In the genomic region with DNA sequence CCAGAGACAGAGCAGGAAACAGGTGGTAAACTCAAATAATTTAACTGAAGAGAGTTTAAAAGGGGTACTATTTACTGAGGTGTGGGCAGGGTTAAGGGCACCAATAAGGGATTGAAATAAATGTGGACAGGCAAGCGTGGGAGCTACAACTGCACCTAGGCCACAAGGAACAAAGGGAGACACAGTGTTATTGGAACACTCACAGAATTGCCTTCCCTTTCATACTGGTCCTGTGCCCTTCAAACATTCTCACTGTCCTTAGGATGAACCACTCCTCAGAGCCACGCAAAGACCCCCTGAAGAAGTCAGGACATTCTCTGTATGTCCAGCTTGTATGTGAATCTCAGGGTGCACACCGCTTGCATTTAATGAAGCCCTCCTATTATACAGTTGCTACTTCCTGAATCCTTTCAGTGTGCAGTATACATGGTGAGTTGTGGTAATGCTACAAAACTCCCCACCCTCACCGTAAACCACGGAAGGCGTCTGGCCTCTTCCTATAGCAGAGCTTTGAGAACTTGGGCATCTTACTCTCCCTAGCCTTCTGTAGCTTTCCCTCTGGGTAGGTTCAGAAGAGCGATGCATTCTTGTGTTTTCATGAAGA, we compare ENCODE assay signal across 8 cellular contexts. TPM values are rescaled to one million over a fixed set of nuclear protein-coding genes. Genes with fewer than 3 reads are reported as not detected.
DNase-seq lines count a peak whose midpoint lies in the region; ATAC-seq and TF ChIP-seq lines count a peak whose summit lies in the region.

No MANE protein-coding gene starts in this region.

- ATAC-seq in GM19023 (IDR thresholded peaks at IDR 0.05; ENCODE audit: unreplicated experiment) (peak; percentile 95), HG03095 (IDR thresholded peaks at IDR 0.05; ENCODE audit: unreplicated experiment) (peak; percentile 85)
- peak; percentile 80 to 89 for ATAC-seq in activated CD4-positive, CD25-positive, alpha-beta regulatory T cell treated with anti-CD3 and anti-CD28 coated beads, Interleukin-2, amount 50 U/mL, for 24 hours

- H3K27ac Mint-ChIP-seq in progenitor cell of endocrine pancreas (no peak overlapping the region), MCF 10A (ENCODE audit: low read depth, unreplicated experiment) (no peak overlapping the region), osteocyte (ENCODE audit: unreplicated experiment) (no peak overlapping the region)

- no peaks in the 10 kb centered on the region for H3K9me3 Mint-ChIP-seq in progenitor cell of endocrine pancreas (ENCODE audit: low read depth)
- H3K9me3 Mint-ChIP-seq in MCF 10A (ENCODE audit: unreplicated experiment) = no peaks in the 10 kb centered on the region
- no peaks in the 10 kb centered on the region for H3K9me3 Mint-ChIP-seq in osteocyte (ENCODE audit: unreplicated experiment)

- H3K27me3 ChIP-seq in esophagus squamous epithelium (no peaks in the 10 kb centered on the region), transverse colon (no peaks in the 10 kb centered on the region)

- H3K36me3 ChIP-seq in esophagus squamous epithelium (no peaks in the 10 kb centered on the region), transverse colon (no peaks in the 10 kb centered on the region)

- TF ChIP-seq CTCF in esophagus squamous epithelium (IDR thresholded peaks at IDR 0.05) = no peak
- TF ChIP-seq CTCF in transverse colon (IDR thresholded peaks at IDR 0.05) = no peak
- no peak for TF ChIP-seq CTCF in progenitor cell of endocrine pancreas (IDR thresholded peaks at IDR 0.05; ENCODE audit: unreplicated experiment)
- TF ChIP-seq CTCF in MCF 10A (IDR thresholded peaks at IDR 0.05; ENCODE audit: unreplicated experiment) = no peak
- no peak for TF ChIP-seq CTCF in osteocyte (IDR thresholded peaks at IDR 0.05)

- H3K27me3 Mint-ChIP-seq in progenitor cell of endocrine pancreas (no peaks in the 10 kb centered on the region), MCF 10A (ENCODE audit: insufficient read depth, unreplicated experiment) (no peaks in the 10 kb centered on the region), osteocyte (ENCODE audit: unreplicated experiment) (peaks cover 10% of the 10 kb centered on the region)

- TF ChIP-seq POLR2A in esophagus squamous epithelium (IDR thresholded peaks at IDR 0.05) = peak in 1 of 4 donors; percentile 60
- TF ChIP-seq POLR2A in transverse colon (IDR thresholded peaks at IDR 0.05) = peak; percentile 16

- no peak overlapping the region for H3K4me3 ChIP-seq in esophagus squamous epithelium
- no peak overlapping the region for H3K4me3 ChIP-seq in transverse colon

- no TSS peak for BruUV-seq in MCF 10A (replicated peaks; lab: Mats Ljungman, UMichigan)

- no peak overlapping the region for H3K4me3 Mint-ChIP-seq in progenitor cell of endocrine pancreas (ENCODE audit: low read depth)
- no peak overlapping the region for H3K4me3 Mint-ChIP-seq in MCF 10A (ENCODE audit: unreplicated experiment)
- no peak overlapping the region for H3K4me3 Mint-ChIP-seq in osteocyte (ENCODE audit: unreplicated experiment)

- H3K4me1 Mint-ChIP-seq in progenitor cell of endocrine pancreas (ENCODE audit: low read depth) (no peaks in the 10 kb centered on the region), MCF 10A (ENCODE audit: insufficient read depth, unreplicated experiment) (peaks cover 12% of the 10 kb centered on the region), osteocyte (ENCODE audit: unreplicated experiment) (no peaks in the 10 kb centered on the region)

- H3K36me3 Mint-ChIP-seq in progenitor cell of endocrine pancreas (ENCODE audit: insufficient read depth) = no peaks in the 10 kb centered on the region
- peaks cover 6% of the 10 kb centered on the region for H3K36me3 Mint-ChIP-seq in MCF 10A (ENCODE audit: insufficient read depth, unreplicated experiment)
- no peaks in the 10 kb centered on the region for H3K36me3 Mint-ChIP-seq in osteocyte (ENCODE audit: unreplicated experiment)

- DNase-seq in esophagus squamous epithelium (lab: John Stamatoyannopoulos, UW) (no peak), transverse colon (peak; percentile 39), progenitor cell of endocrine pancreas (ENCODE audit: low spot score, unreplicated experiment) (no peak), MCF 10A (ENCODE audit: unreplicated experiment) (no peak), osteocyte (ENCODE audit: extremely low spot score, unreplicated experiment) (no peak)

- intact Hi-C loops in esophagus squamous epithelium (cut with DNase I) = no loop called here
- intact Hi-C loops in transverse colon (cut with DNase I; ENCODE audit: low total_unique reads) = no loop called here
- intact Hi-C loops in MCF 10A (cut with micrococcal nuclease) = no loop called here

- H3K4me1 ChIP-seq in esophagus squamous epithelium = peaks cover 0 to 11% (median 0%) of the 10 kb centered on the region in 3 donors
- H3K4me1 ChIP-seq in transverse colon = no peaks in the 10 kb centered on the region

- CTCF ChIA-PET in MCF 10A (lab: Yijun Ruan, JAX) = interaction anchor here (0.6 to 1.2 kb wide), 2 partner anchors 9 to 33 kb away, joined by 3 to 5 read pairs; no protein-coding TSS in a partner anchor

- H3K9me3 ChIP-seq in esophagus squamous epithelium = no peaks in the 10 kb centered on the region
- H3K9me3 ChIP-seq in transverse colon = no peaks in the 10 kb centered on the region

- in situ Hi-C loops in transverse colon (cut with MboI; ENCODE audit: low pct_ligation_motif_present in 1 of 4, low pct_unique_long_range_greater_than_20kb in 1 of 4, low sequenced_read_pairs in 3 of 4) = no loop called here

- H3K27ac ChIP-seq in esophagus squamous epithelium (peak overlapping the region in 3 of 4 donors; percentile 57 to 78 (median 59)), transverse colon (peak overlapping the region in 2 of 4 donors; percentile 29 to 72)

- POLR2A ChIA-PET in MCF 10A (lab: Yijun Ruan, JAX) = interaction anchor here (1.0 to 3.0 kb wide), 2 partner anchors 9 to 20 kb away, joined by 3 to 12 read pairs; partner anchors contain the start of gene MRPL1

- WGBS in esophagus squamous epithelium, 2 donors = 48 to 57% methylated on average over 7 of the region's 7 CpGs
- WGBS in transverse colon (ENCODE audit: low coverage in 1 of 2), 2 donors = 60 to 67% methylated on average over 7 of the region's 7 CpGs

- no peak for TF ChIP-seq EP300 in transverse colon (IDR thresholded peaks at IDR 0.05; ENCODE audit: low read depth)

RNA-seq across cellular contexts. Expression of gene MRPL1, which starts 9.6 kb away (rescaled TPM):
- total RNA-seq in esophagus squamous epithelium = 10 to 100 TPM; 12.9 to 34.5 (median 28.4) TPM
- total RNA-seq in transverse colon = 10 to 100 TPM in 3 of 4 donors, 1 to 10 TPM in 1; 3.7 to 31.8 (median 19.6) TPM
- total RNA-seq in progenitor cell of endocrine pancreas = 25.7 and 32.7 TPM in 2 replicates
- total RNA-seq in MCF 10A (2022) = 36.8 and 53.3 TPM in 2 replicates
- total RNA-seq in osteocyte = 25.5 and 28.8 TPM in 2 replicates

RNA-seq across cellular contexts. Expression of gene CNOT6L, which starts 33.8 kb away (rescaled TPM):
- 10 to 100 TPM in 3 of 4 donors, 1 to 10 TPM in 1; 8.5 to 33.6 (median 15.7) TPM for total RNA-seq in esophagus squamous epithelium
- 10 to 100 TPM in 2 of 4 donors, 1 to 10 TPM in 2; 2.2 to 30.5 (median 14.9) TPM for total RNA-seq in transverse colon
- total RNA-seq in progenitor cell of endocrine pancreas = 39.7 and 42.4 TPM in 2 replicates
- 45.8 and 47.3 TPM in 2 replicates for total RNA-seq in MCF 10A (2022)
- 28.6 and 28.9 TPM in 2 replicates for total RNA-seq in osteocyte
